Comparison of ENCODE assay signal across 19 cellular contexts in genomic region chr7:145845345-145845744, GRCh38.
"Had no signal": no experiment of that assay in that cellular context is flagged by ENCODE, and none has a peak within 500 bp of the region (broad histone marks: within the 10 kb centered on the region; RNA-seq: fewer than 3 reads in every experiment).

No MANE protein-coding gene starts in this region.

- H3K36me3 ChIP-seq: prostate gland, suprapubic skin had no signal

- DNase-seq: activated CD4-positive, alpha-beta memory T cell treated with anti-CD3 and anti-CD28 coated beads for 36 hours; activated CD8-positive, alpha-beta memory T cell treated with anti-CD3 and anti-CD28 coated beads, Interleukin-2, amount 10 ng/mL, durations not matched to agents 7 days and 5 days; activated naive CD4-positive, alpha-beta T cell treated with anti-CD3 and anti-CD28 coated beads, Interleukin-2, amount 50 U/mL, for 16 hours; activated T-cell treated with anti-CD3 and anti-CD28 coated beads, Interleukin-2, amount 50 U/mL, for 1 hour; effector memory CD8-positive, alpha-beta T cell; foreskin melanocyte; head of caudate nucleus; nucleus accumbens; right cardiac atrium; stimulated activated CD4-positive, alpha-beta T cell treated with anti-CD3 and anti-CD28 coated beads, Interleukin-15, amount 100 ng/mL, for 24 hours; stimulated activated CD4-positive, alpha-beta T cell treated with anti-CD3 and anti-CD28 coated beads, Interleukin-4, amount 100 ng/mL, for 1 hour; stimulated activated naive CD4-positive, alpha-beta T cell; T-helper 9 cell had no signal

- H3K4me3 ChIP-seq: prostate gland, skin epidermis, suprapubic skin had no signal

- FAIRE-seq: astrocyte, bronchial epithelial cell had no signal

- H3K27ac ChIP-seq: epithelial cell of prostate, prostate gland, skin epidermis, suprapubic skin had no signal

- H3K9me3 ChIP-seq: prostate gland, suprapubic skin had no signal

- H3K27me3 ChIP-seq: suprapubic skin had no signal

- H3K4me1 ChIP-seq: prostate gland, suprapubic skin had no signal
